8 cellular contexts compared by ENCODE assay signal in genomic region chr5:10987881-10988504, GRCh38.
A peak's percentile ranks its signal among the peaks of the same experiment; 100 is the strongest.
DNase-seq lines count a peak whose midpoint lies in the region; ATAC-seq and TF ChIP-seq lines count a peak whose summit lies in the region.

No MANE protein-coding gene starts in this region.

- TF ChIP-seq EP300 in transverse colon (IDR thresholded peaks at IDR 0.05; ENCODE audit: low read depth), result no peak

- H3K4me1 ChIP-seq in neural progenitor cell, result peaks cover 3% of the 10 kb centered on the region
- no peaks in the 10 kb centered on the region for H3K4me1 ChIP-seq in transverse colon

- peak; percentile 89 for TF ChIP-seq CTCF in epithelial cell of proximal tubule (conservative IDR thresholded peaks at IDR 0.05; ENCODE audit: low read depth, low read length)
- peak; percentile 91 for TF ChIP-seq CTCF in neural progenitor cell (IDR thresholded peaks at IDR 0.05)
- TF ChIP-seq CTCF in transverse colon (IDR thresholded peaks at IDR 0.05), result peak; percentile 40 to 63 (median 52)

- no peak overlapping the region for H2AFZ ChIP-seq in neural progenitor cell (replicated peaks)

- intact Hi-C loops in transverse colon (cut with DNase I; ENCODE audit: low total_unique reads), result loop anchor here (5.0 kb wide), 1 partner anchor 291 kb away; no protein-coding TSS in a partner anchor

- H3F3A ChIP-seq in neural progenitor cell (ENCODE audit: low read depth), result no peaks in the 10 kb centered on the region

- no peaks in the 10 kb centered on the region for H3K9me3 Mint-ChIP-seq in activated CD8-positive, alpha-beta T cell treated with anti-CD3 and anti-CD28 coated beads, Interleukin-2, amount 10 ng/mL, durations not matched to agents 7 days and 5 days (ENCODE audit: insufficient read depth)
- H3K9me3 Mint-ChIP-seq in neural progenitor cell, result no peaks in the 10 kb centered on the region

- H3K27ac Mint-ChIP-seq in activated CD8-positive, alpha-beta T cell treated with anti-CD3 and anti-CD28 coated beads, Interleukin-2, amount 10 ng/mL, durations not matched to agents 7 days and 5 days, result no peak overlapping the region
- no peak overlapping the region for H3K27ac Mint-ChIP-seq in neural progenitor cell

- WGBS in transverse colon (ENCODE audit: low coverage in 1 of 2), 2 donors, result 15 to 38% methylated on average over 5 to 18 of the region's 18 CpGs

- ATAC-seq in GM18517 (IDR thresholded peaks at IDR 0.05; ENCODE audit: unreplicated experiment) (peak; percentile 83), HG02973 (IDR thresholded peaks at IDR 0.05; ENCODE audit: unreplicated experiment) (peak; percentile 85)
- ATAC-seq in activated CD8-positive, alpha-beta T cell treated with anti-CD3 and anti-CD28 coated beads, Interleukin-2, amount 10 ng/mL, durations not matched to agents 7 days and 5 days, result peak; percentile 84

- peaks cover 9% of the 10 kb centered on the region for H3K4me1 Mint-ChIP-seq in activated CD8-positive, alpha-beta T cell treated with anti-CD3 and anti-CD28 coated beads, Interleukin-2, amount 10 ng/mL, durations not matched to agents 7 days and 5 days (ENCODE audit: low read depth)
- H3K4me1 Mint-ChIP-seq in neural progenitor cell, result peaks cover 12% of the 10 kb centered on the region

- H3K27ac ChIP-seq in neural progenitor cell (no peak overlapping the region), transverse colon (no peak overlapping the region)

- no peak overlapping the region for H3K9ac ChIP-seq in neural progenitor cell

- in situ Hi-C loops in ACHN (cut with HindIII; ENCODE audit: low pct_ligation_motif_present, low pct_unique_long_range_greater_than_20kb, low sequenced_read_pairs) (no loop called here), transverse colon (cut with MboI; ENCODE audit: low pct_ligation_motif_present in 1 of 4, low pct_unique_long_range_greater_than_20kb in 1 of 4, low sequenced_read_pairs in 3 of 4) (no loop called here)

- H3K27me3 Mint-ChIP-seq in activated CD8-positive, alpha-beta T cell treated with anti-CD3 and anti-CD28 coated beads, Interleukin-2, amount 10 ng/mL, durations not matched to agents 7 days and 5 days (ENCODE audit: low read depth), result no peaks in the 10 kb centered on the region
- H3K27me3 Mint-ChIP-seq in neural progenitor cell (ENCODE audit: insufficient read depth, low read depth), result peaks cover 4% of the 10 kb centered on the region

- no peaks in the 10 kb centered on the region for H3K36me3 Mint-ChIP-seq in activated CD8-positive, alpha-beta T cell treated with anti-CD3 and anti-CD28 coated beads, Interleukin-2, amount 10 ng/mL, durations not matched to agents 7 days and 5 days (ENCODE audit: low read depth)
- peaks cover 35% of the 10 kb centered on the region for H3K36me3 Mint-ChIP-seq in neural progenitor cell

- H3K4me3 ChIP-seq in epithelial cell of proximal tubule (ENCODE audit: low read depth, low read length) (no peak overlapping the region), neural progenitor cell (no peak overlapping the region), transverse colon (no peak overlapping the region)

- peak overlapping the region; percentile 28 for H3K4me2 ChIP-seq in neural progenitor cell

- CTCF ChIA-PET in activated CD8-positive, alpha-beta T cell treated with anti-CD3 and anti-CD28 coated beads, Interleukin-2, amount 10 ng/mL, durations not matched to agents 7 days and 5 days (lab: Charles Lee), result interaction anchor here (0.6 to 2.6 kb wide), 10 partner anchors 10 to 1036 kb away, joined by 3 to 12 read pairs (median 4); no protein-coding TSS in a partner anchor

- H3K9me3 ChIP-seq in neural progenitor cell (ENCODE audit: low read depth), result no peaks in the 10 kb centered on the region
- no peaks in the 10 kb centered on the region for H3K9me3 ChIP-seq in transverse colon

- H3K79me2 ChIP-seq in neural progenitor cell (ENCODE audit: low read depth), result no peaks in the 10 kb centered on the region

- H3K27me3 ChIP-seq in neural progenitor cell, result no peaks in the 10 kb centered on the region
- H3K27me3 ChIP-seq in transverse colon, result peaks cover 20% of the 10 kb centered on the region

- no peaks in the 10 kb centered on the region for H3K36me3 ChIP-seq in neural progenitor cell
- H3K36me3 ChIP-seq in transverse colon, result no peaks in the 10 kb centered on the region

- peak; percentile 49 for DNase-seq in ACHN
- DNase-seq in NCI-H526 treated with DMSO at 0.1 percent for 48 hours (lab: John Stamatoyannopoulos, UW), result peak; percentile 72
- DNase-seq in activated CD8-positive, alpha-beta T cell treated with anti-CD3 and anti-CD28 coated beads, Interleukin-2, amount 10 ng/mL, durations not matched to agents 7 days and 5 days, result peak; percentile 74
- no peak for DNase-seq in epithelial cell of proximal tubule (ENCODE audit: low read depth)
- peak; percentile 84 for DNase-seq in neural progenitor cell (ENCODE audit: low spot score)
- peak; percentile 62 for DNase-seq in transverse colon

- H4K20me1 ChIP-seq in neural progenitor cell (ENCODE audit: low read depth), result no peaks in the 10 kb centered on the region

- peak overlapping the region; percentile 17 for H3K4me3 Mint-ChIP-seq in activated CD8-positive, alpha-beta T cell treated with anti-CD3 and anti-CD28 coated beads, Interleukin-2, amount 10 ng/mL, durations not matched to agents 7 days and 5 days
- no peak overlapping the region for H3K4me3 Mint-ChIP-seq in neural progenitor cell

- no peak for TF ChIP-seq POLR2A in transverse colon (IDR thresholded peaks at IDR 0.05)

- POLR2A ChIA-PET in activated CD8-positive, alpha-beta T cell treated with anti-CD3 and anti-CD28 coated beads, Interleukin-2, amount 10 ng/mL, durations not matched to agents 7 days and 5 days (lab: Charles Lee), result no interaction called here
